11 cellular contexts compared by ENCODE assay signal in the genomic region with DNA sequence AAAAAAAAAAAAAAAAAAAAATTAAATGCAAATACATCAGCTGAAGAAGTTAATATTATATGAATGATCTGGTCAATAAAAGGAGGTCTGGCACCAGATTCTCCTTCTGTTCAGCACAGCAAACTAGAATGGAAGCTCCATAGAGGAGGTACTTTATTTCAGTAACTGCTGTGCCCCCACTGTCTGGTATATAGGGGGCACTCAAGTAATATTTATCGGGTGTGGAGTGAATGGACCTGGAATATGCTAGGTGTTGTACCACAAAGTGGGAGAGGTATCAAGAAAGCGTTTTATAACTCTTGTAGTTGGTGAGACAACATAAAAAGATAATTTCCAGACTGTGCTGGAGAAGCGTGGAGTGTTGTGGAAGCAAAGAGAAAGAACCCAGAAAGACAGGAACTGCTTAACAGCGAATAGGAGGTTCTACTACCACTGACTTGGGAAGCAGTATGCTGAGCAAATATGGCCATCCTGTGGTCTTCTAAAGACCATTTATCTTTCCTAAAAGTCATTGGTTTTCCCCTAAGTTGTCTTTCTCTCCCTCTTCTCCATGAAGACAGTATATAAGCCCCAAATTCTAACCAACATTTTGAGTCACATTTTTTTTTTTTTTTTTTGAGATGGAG. TPM values are rescaled to one million over a fixed set of nuclear protein-coding genes. Genes with fewer than 3 reads are reported as not detected.
DNase-seq lines count a peak whose midpoint lies in the region; ATAC-seq and TF ChIP-seq lines count a peak whose summit lies in the region.
"Had no signal": no experiment of that assay in that cellular context is flagged by ENCODE, and none has a peak within 500 bp of the region (broad histone marks: within the 10 kb centered on the region; RNA-seq: fewer than 3 reads in every experiment).

No MANE protein-coding gene starts in this region.

- in situ Hi-C loops in astrocyte of the spinal cord (cut with HindIII; ENCODE audit: low sequenced_read_pairs) (no loop called here), transverse colon (cut with MboI; ENCODE audit: low pct_ligation_motif_present in 1 of 4, low pct_unique_long_range_greater_than_20kb in 1 of 4, low sequenced_read_pairs in 3 of 4) (no loop called here)

- H3K9me3 ChIP-seq in lower lobe of right lung = no peaks in the 10 kb centered on the region
- no peaks in the 10 kb centered on the region for H3K9me3 ChIP-seq in transverse colon
- H3K9me3 ChIP-seq: gastroesophageal sphincter had no signal

- no peak for TF ChIP-seq POLR2A in transverse colon (IDR thresholded peaks at IDR 0.05)

- H3K27ac ChIP-seq in lower lobe of right lung (no peak overlapping the region), transverse colon (no peak overlapping the region)
- H3K27ac ChIP-seq: gastroesophageal sphincter had no signal

- WGBS in transverse colon (ENCODE audit: low coverage in 1 of 2), 2 donors = 80 to 81% methylated on average over 4 of the region's 4 CpGs

- peak; percentile 54 for TF ChIP-seq RAD21 in Ishikawa (IDR thresholded peaks at IDR 0.05; ENCODE audit: low read depth)

- no peak for ATAC-seq in lower lobe of right lung
- ATAC-seq in HG03135 (IDR thresholded peaks at IDR 0.05; ENCODE audit: unreplicated experiment) = no peak
- no peak for ATAC-seq in HG03342 (IDR thresholded peaks at IDR 0.05; ENCODE audit: unreplicated experiment)
- ATAC-seq: gastroesophageal sphincter had no signal

- no peaks in the 10 kb centered on the region for H3K27me3 ChIP-seq in lower lobe of right lung (ENCODE audit: low read depth)
- no peaks in the 10 kb centered on the region for H3K27me3 ChIP-seq in transverse colon
- H3K27me3 ChIP-seq: gastroesophageal sphincter had no signal

- intact Hi-C loops in lower lobe of right lung (cut with DNase I) (no loop called here), transverse colon (cut with DNase I; ENCODE audit: low total_unique reads) (no loop called here)

- H3K4me1 ChIP-seq in lower lobe of right lung (no peaks in the 10 kb centered on the region), transverse colon (no peaks in the 10 kb centered on the region)
- H3K4me1 ChIP-seq: gastroesophageal sphincter had no signal

- DNase-seq in NCI-H2081 (lab: John Stamatoyannopoulos, UW) (peak; percentile 10 to 29), NCI-H2081 treated with DMSO at 0.1 percent for 48 hours (lab: John Stamatoyannopoulos, UW) (no peak), astrocyte of the spinal cord (ENCODE audit: low read depth, low spot score) (no peak), lower lobe of right lung (no peak), transverse colon (no peak)
- DNase-seq: NCI-H226 had no signal

- TF ChIP-seq CTCF in astrocyte of the spinal cord (IDR thresholded peaks at IDR 0.05; ENCODE audit: low read depth, low read length) (peak; percentile 31), lower lobe of right lung (IDR thresholded peaks at IDR 0.05) (peak; percentile 25), transverse colon (IDR thresholded peaks at IDR 0.05) (no peak)

- TF ChIP-seq EP300 in Ishikawa (IDR thresholded peaks at IDR 0.05; ENCODE audit: borderline replicate concordance) = no peak
- no peak for TF ChIP-seq EP300 in transverse colon (IDR thresholded peaks at IDR 0.05; ENCODE audit: low read depth)

- H3K36me3 ChIP-seq in lower lobe of right lung (no peaks in the 10 kb centered on the region), transverse colon (no peaks in the 10 kb centered on the region)
- H3K36me3 ChIP-seq: gastroesophageal sphincter had no signal

- H3K4me3 ChIP-seq in astrocyte of the spinal cord (ENCODE audit: low read depth, low read length) (no peak overlapping the region), lower lobe of right lung (no peak overlapping the region), transverse colon (no peak overlapping the region)
- H3K4me3 ChIP-seq: gastroesophageal sphincter, smooth muscle cell had no signal

TF ChIP-seq in Ishikawa, 13 proteins besides CTCF, POLR2A, EP300 and RAD21:
- TF ChIP-seq TAF1 (IDR thresholded peaks at IDR 0.05; ENCODE audit: low read depth) = no peak
- TF ChIP-seq, protein P1, sequence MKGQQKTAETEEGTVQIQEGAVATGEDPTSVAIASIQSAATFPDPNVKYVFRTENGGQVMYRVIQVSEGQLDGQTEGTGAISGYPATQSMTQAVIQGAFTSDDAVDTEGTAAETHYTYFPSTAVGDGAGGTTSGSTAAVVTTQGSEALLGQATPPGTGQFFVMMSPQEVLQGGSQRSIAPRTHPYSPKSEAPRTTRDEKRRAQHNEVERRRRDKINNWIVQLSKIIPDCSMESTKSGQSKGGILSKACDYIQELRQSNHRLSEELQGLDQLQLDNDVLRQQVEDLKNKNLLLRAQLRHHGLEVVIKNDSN (IDR thresholded peaks at IDR 0.05) = no peak
- TF ChIP-seq CEBPB (IDR thresholded peaks at IDR 0.05) = no peak
- no peak for TF ChIP-seq FOXM1 (IDR thresholded peaks at IDR 0.05; ENCODE audit: borderline replicate concordance, low read depth)
- TF ChIP-seq NFIC (IDR thresholded peaks at IDR 0.05) = no peak
- TF ChIP-seq, protein P2, sequence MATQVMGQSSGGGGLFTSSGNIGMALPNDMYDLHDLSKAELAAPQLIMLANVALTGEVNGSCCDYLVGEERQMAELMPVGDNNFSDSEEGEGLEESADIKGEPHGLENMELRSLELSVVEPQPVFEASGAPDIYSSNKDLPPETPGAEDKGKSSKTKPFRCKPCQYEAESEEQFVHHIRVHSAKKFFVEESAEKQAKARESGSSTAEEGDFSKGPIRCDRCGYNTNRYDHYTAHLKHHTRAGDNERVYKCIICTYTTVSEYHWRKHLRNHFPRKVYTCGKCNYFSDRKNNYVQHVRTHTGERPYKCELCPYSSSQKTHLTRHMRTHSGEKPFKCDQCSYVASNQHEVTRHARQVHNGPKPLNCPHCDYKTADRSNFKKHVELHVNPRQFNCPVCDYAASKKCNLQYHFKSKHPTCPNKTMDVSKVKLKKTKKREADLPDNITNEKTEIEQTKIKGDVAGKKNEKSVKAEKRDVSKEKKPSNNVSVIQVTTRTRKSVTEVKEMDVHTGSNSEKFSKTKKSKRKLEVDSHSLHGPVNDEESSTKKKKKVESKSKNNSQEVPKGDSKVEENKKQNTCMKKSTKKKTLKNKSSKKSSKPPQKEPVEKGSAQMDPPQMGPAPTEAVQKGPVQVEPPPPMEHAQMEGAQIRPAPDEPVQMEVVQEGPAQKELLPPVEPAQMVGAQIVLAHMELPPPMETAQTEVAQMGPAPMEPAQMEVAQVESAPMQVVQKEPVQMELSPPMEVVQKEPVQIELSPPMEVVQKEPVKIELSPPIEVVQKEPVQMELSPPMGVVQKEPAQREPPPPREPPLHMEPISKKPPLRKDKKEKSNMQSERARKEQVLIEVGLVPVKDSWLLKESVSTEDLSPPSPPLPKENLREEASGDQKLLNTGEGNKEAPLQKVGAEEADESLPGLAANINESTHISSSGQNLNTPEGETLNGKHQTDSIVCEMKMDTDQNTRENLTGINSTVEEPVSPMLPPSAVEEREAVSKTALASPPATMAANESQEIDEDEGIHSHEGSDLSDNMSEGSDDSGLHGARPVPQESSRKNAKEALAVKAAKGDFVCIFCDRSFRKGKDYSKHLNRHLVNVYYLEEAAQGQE (IDR thresholded peaks at IDR 0.05; ENCODE audit: low read depth) = no peak
- no peak for TF ChIP-seq TCF12 (IDR thresholded peaks at IDR 0.05; ENCODE audit: low read depth)
- no peak for TF ChIP-seq EGR1 (IDR thresholded peaks at IDR 0.05)

RNA-seq across cellular contexts. Expression of a gene that starts 12.2 kb away (rescaled TPM):
- total RNA-seq in lower lobe of right lung = 29.0 TPM
- 10 to 100 TPM; 16.1 to 49.7 (median 31.7) TPM for total RNA-seq in transverse colon

Comparison
In these comparisons a context has a peak if more than half of its experiments do, and no peak if none do; other contexts are left out.
1. DNase-seq: peak in NCI-H2081 (2 of 2); none in NCI-H2081 treated with DMSO at 0.1 percent for 48 hours (single experiment), astrocyte of the spinal cord (single experiment), lower lobe of right lung (single experiment) and transverse colon (single experiment).
2. CTCF ChIP-seq: peak in astrocyte of the spinal cord (single experiment) and lower lobe of right lung (single experiment); none in transverse colon (0 of 5).